In genomic region chr7:34313289-34313688, GRCh38 we compare ENCODE assay signal across 28 cellular contexts.
"Had no signal": no experiment of that assay in that cellular context is flagged by ENCODE, and none has a peak within 500 bp of the region (broad histone marks: within the 10 kb centered on the region; RNA-seq: fewer than 3 reads in every experiment).

No MANE protein-coding gene starts in this region.

- H3K4me1 ChIP-seq: body of pancreas, colonic mucosa, esophagus muscularis mucosa, left lung, neural progenitor cell, uterus had no signal

- H3K79me2 ChIP-seq: hepatocyte had no signal

- H3K27me3 Mint-ChIP-seq: activated CD4-positive, alpha-beta memory T cell treated with anti-CD3 and anti-CD28 coated beads for 36 hours; activated naive CD4-positive, alpha-beta T cell treated with anti-CD3 and anti-CD28 coated beads, Interleukin-2, amount 10 ng/mL, durations not matched to agents 7 days and 5 days; central memory CD8-positive, alpha-beta T cell; stimulated activated naive B cell treated with anti-CD40 and anti-IgM and Interleukin-4, amounts not matched to agents 10 μg/mL and 1 μg/mL and 100 μg/mL, for 72 hours had no signal

- H3K4me3 ChIP-seq: body of pancreas, colonic mucosa, dorsolateral prefrontal cortex, esophagus muscularis mucosa, hepatocyte, left lung, lung, neural progenitor cell, transverse colon, uterus had no signal

- H3K36me3 ChIP-seq: colonic mucosa, esophagus muscularis mucosa, left lung, transverse colon, uterus had no signal

- H3K4me2 ChIP-seq: hepatocyte, neural progenitor cell had no signal

- H3K36me3 Mint-ChIP-seq: activated CD4-positive, alpha-beta memory T cell treated with anti-CD3 and anti-CD28 coated beads for 36 hours; activated naive CD4-positive, alpha-beta T cell treated with anti-CD3 and anti-CD28 coated beads, Interleukin-2, amount 10 ng/mL, durations not matched to agents 7 days and 5 days; immature natural killer cell; neural progenitor cell had no signal

- H3K27me3 ChIP-seq: body of pancreas, colonic mucosa, dorsolateral prefrontal cortex, esophagus muscularis mucosa, hepatocyte, left lung, neural progenitor cell, transverse colon, uterus had no signal

- H3K9ac ChIP-seq: neural progenitor cell had no signal

- H3K4me3 Mint-ChIP-seq: activated CD4-positive, alpha-beta memory T cell treated with anti-CD3 and anti-CD28 coated beads for 36 hours; activated naive CD4-positive, alpha-beta T cell treated with anti-CD3 and anti-CD28 coated beads, Interleukin-2, amount 10 ng/mL, durations not matched to agents 7 days and 5 days; activated T-cell treated with anti-CD3 and anti-CD28 coated beads, Interleukin-2, amount 50 U/mL, for 72 hours; central memory CD8-positive, alpha-beta T cell; immature natural killer cell; naive thymus-derived CD8-positive, alpha-beta T cell; neural progenitor cell; stimulated activated naive B cell treated with anti-CD40 and anti-IgM and Interleukin-4, amounts not matched to agents 10 μg/mL and 1 μg/mL and 100 μg/mL, for 72 hours; T-helper 17 cell had no signal

- H2AFZ ChIP-seq: hepatocyte, neural progenitor cell had no signal

- ATAC-seq: activated T-cell treated with anti-CD3 and anti-CD28 coated beads, Interleukin-2, amount 50 U/mL, for 72 hours; body of pancreas; left lung; naive thymus-derived CD8-positive, alpha-beta T cell; sciatic nerve; stimulated activated naive B cell treated with anti-CD40 and anti-IgM and Interleukin-4, amounts not matched to agents 10 μg/mL and 1 μg/mL and 100 μg/mL, for 72 hours; T-helper 17 cell had no signal

- H3K27ac ChIP-seq: body of pancreas, colonic mucosa, dorsolateral prefrontal cortex, esophagus muscularis mucosa, hepatocyte, left lung, neural progenitor cell, transverse colon, uterus had no signal

- DNase-seq: activated CD4-positive, alpha-beta memory T cell treated with anti-CD3 and anti-CD28 coated beads for 36 hours; activated CD4-positive, alpha-beta T cell treated with anti-CD3 and anti-CD28 coated beads for 48 hours; activated effector memory CD4-positive, alpha-beta T cell treated with Interleukin-2 at 50 U/mL for 16 hours; activated naive CD4-positive, alpha-beta T cell treated with anti-CD3 and anti-CD28 coated beads, Interleukin-2, amount 10 ng/mL, durations not matched to agents 7 days and 5 days; activated T-cell treated with anti-CD3 and anti-CD28 coated beads, Interleukin-2, amount 50 U/mL, for 72 hours; anterior cingulate cortex; body of pancreas; colonic mucosa; dorsolateral prefrontal cortex; foreskin melanocyte; glutamatergic neuron; immature natural killer cell; kidney glomerular epithelial cell; left lung; naive thymus-derived CD8-positive, alpha-beta T cell; posterior cingulate gyrus; stimulated activated CD4-positive, alpha-beta T cell treated with anti-CD3 and anti-CD28 coated beads, Interleukin-2, amount 100 ng/mL, for 48 hours; stimulated activated CD8-positive, alpha-beta memory T cell treated with anti-CD3 and anti-CD28 coated beads, Interleukin-4, amount 100 ng/mL, for 48 hours; stimulated activated naive B cell treated with anti-CD40 and anti-IgM and Interleukin-4, amounts not matched to agents 10 μg/mL and 1 μg/mL and 100 μg/mL, for 72 hours; T-helper 17 cell; transverse colon; uterus had no signal

- H3K4me1 Mint-ChIP-seq: activated naive CD4-positive, alpha-beta T cell treated with anti-CD3 and anti-CD28 coated beads, Interleukin-2, amount 10 ng/mL, durations not matched to agents 7 days and 5 days; central memory CD8-positive, alpha-beta T cell; immature natural killer cell; naive thymus-derived CD8-positive, alpha-beta T cell; neural progenitor cell; stimulated activated naive B cell treated with anti-CD40 and anti-IgM and Interleukin-4, amounts not matched to agents 10 μg/mL and 1 μg/mL and 100 μg/mL, for 72 hours; T-helper 17 cell had no signal

- H3K9me3 ChIP-seq: body of pancreas, colonic mucosa, uterus had no signal
